ENCODE assay signal across 8 cellular contexts in the genomic region with DNA sequence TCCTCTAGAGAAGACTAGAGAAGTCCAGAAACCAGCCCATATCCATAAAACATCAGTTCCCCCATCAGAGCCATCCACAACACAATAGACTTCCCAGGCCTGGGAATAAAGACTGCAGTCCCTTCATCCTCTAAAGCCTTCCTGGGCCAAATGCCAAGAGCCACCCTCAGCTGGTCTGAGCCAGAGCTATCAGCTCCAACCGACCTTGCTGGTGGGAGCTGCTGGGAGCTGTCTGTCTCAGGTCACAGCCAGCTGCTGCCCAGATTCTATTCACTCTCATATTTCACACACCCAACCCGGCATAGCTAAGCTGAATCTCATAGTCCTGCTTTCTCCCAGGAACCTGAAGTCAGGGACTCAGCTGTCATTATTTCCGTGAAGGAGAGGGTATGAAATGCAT. TPM values are rescaled to one million over a fixed set of nuclear protein-coding genes. Genes with fewer than 3 reads are reported as not detected.
DNase-seq lines count a peak whose midpoint lies in the region; ATAC-seq lines count a peak whose summit lies in the region.

No MANE protein-coding gene starts in this region.

- ATAC-seq in left cardiac atrium: peak; percentile 80 to 89
- no peak for ATAC-seq in GM21367 (IDR thresholded peaks at IDR 0.05; ENCODE audit: unreplicated experiment)
- ATAC-seq in GM18517 (IDR thresholded peaks at IDR 0.05; ENCODE audit: unreplicated experiment): no peak

- intact Hi-C loops in left cardiac atrium (cut with DNase I): no loop called here

- peak in 2 of 3 experiments; percentile 20 to 45 for DNase-seq in NCI-H1417 (lab: John Stamatoyannopoulos, UW)
- DNase-seq in NCI-H1417 treated with DMSO at 0.1 percent for 48 hours (lab: John Stamatoyannopoulos, UW): no peak
- DNase-seq in SHP77 treated with DMSO at 0.1 percent for 48 hours (lab: John Stamatoyannopoulos, UW): peak; percentile 72
- DNase-seq in left cardiac atrium: peak; percentile 36
- DNase-seq in superior temporal gyrus (ENCODE audit: extremely low spot score): peak; percentile 46
- DNase-seq in stimulated activated CD4-positive, alpha-beta T cell treated with anti-CD3 and anti-CD28 coated beads, Interleukin-4, amount 100 ng/mL, for 4 hours: no peak

RNA-seq across cellular contexts. Expression of a gene that starts 10.9 kb away (rescaled TPM):
- total RNA-seq in left cardiac atrium: 10 to 100 TPM; 18.1 to 20.5 TPM

RNA-seq across cellular contexts. Expression of a gene that starts 34.0 kb away (rescaled TPM):
- total RNA-seq in left cardiac atrium: 1 to 10 TPM; 5.8 to 8.3 TPM

RNA-seq across cellular contexts. Expression of a gene that starts 54.8 kb away (rescaled TPM):
- total RNA-seq in left cardiac atrium: 100 to 1,000 TPM; 127 to 157 TPM

Comparison
In these comparisons a context has a peak if more than half of its experiments do, and no peak if none do; other contexts are left out.
1. DNase-seq: peak in NCI-H1417 (2 of 3), SHP77 treated with DMSO at 0.1 percent for 48 hours (single experiment), left cardiac atrium (single experiment) and superior temporal gyrus (single experiment); none in NCI-H1417 treated with DMSO at 0.1 percent for 48 hours (single experiment) and stimulated activated CD4-positive, alpha-beta T cell treated with anti-CD3 and anti-CD28 coated beads, Interleukin-4, amount 100 ng/mL, for 4 hours (0 of 2).
2. ATAC-seq: peak in left cardiac atrium (2 of 2); none in GM21367 (single experiment) and GM18517 (single experiment).